Comparison of ENCODE assay signal across 22 cellular contexts in genomic region chr6:16533721-16534136, GRCh38.
DNase-seq lines count a peak whose midpoint lies in the region; ATAC-seq and TF ChIP-seq lines count a peak whose summit lies in the region.
"Had no signal": no experiment of that assay in that cellular context is flagged by ENCODE, and none has a peak within 500 bp of the region (broad histone marks: within the 10 kb centered on the region; RNA-seq: fewer than 3 reads in every experiment).

No MANE protein-coding gene starts in this region.

- POLR2A ChIA-PET in activated CD8-positive, alpha-beta T cell treated with anti-CD3 and anti-CD28 coated beads for 36 hours (lab: Charles Lee), result interaction anchor here (0.6 to 1.3 kb wide), 7 partner anchors 22 to 803 kb away, joined by 3 read pairs; no protein-coding TSS in a partner anchor
- POLR2A ChIA-PET in activated CD8-positive, alpha-beta T cell treated with anti-CD3 and anti-CD28 coated beads, Interleukin-2, amount 10 ng/mL, durations not matched to agents 7 days and 5 days (lab: Charles Lee), result interaction anchor here (0.6 kb wide), 1 partner anchor 38 kb away, joined by 3 read pairs; no protein-coding TSS in a partner anchor
- POLR2A ChIA-PET in PC-9 (lab: Charles Lee; ENCODE audit: unreplicated experiment), result no interaction called here

- H3K9me3 ChIP-seq in PC-9 (ENCODE audit: insufficient read depth, low read depth), result no peaks in the 10 kb centered on the region
- H3K9me3 ChIP-seq in psoas muscle, result no peaks in the 10 kb centered on the region
- H3K9me3 ChIP-seq in SJCRH30 (replicated peaks), result no peaks in the 10 kb centered on the region
- H3K9me3 ChIP-seq: body of pancreas had no signal

- no peaks in the 10 kb centered on the region for H3K27me3 Mint-ChIP-seq in activated CD8-positive, alpha-beta T cell treated with anti-CD3 and anti-CD28 coated beads for 36 hours
- H3K27me3 Mint-ChIP-seq in activated CD8-positive, alpha-beta T cell treated with anti-CD3 and anti-CD28 coated beads, Interleukin-2, amount 10 ng/mL, durations not matched to agents 7 days and 5 days (ENCODE audit: low read depth), result no peaks in the 10 kb centered on the region
- H3K27me3 Mint-ChIP-seq: effector memory CD8-positive, alpha-beta T cell; T-cell had no signal

- H3F3A ChIP-seq in PC-9 (ENCODE audit: insufficient read depth, low read depth), result no peaks in the 10 kb centered on the region; the same call in 1 of the 2 replicates

- peaks cover 14% of the 10 kb centered on the region for H3K36me3 Mint-ChIP-seq in activated CD8-positive, alpha-beta T cell treated with anti-CD3 and anti-CD28 coated beads for 36 hours (ENCODE audit: low read depth)
- peaks cover 6% of the 10 kb centered on the region for H3K36me3 Mint-ChIP-seq in activated CD8-positive, alpha-beta T cell treated with anti-CD3 and anti-CD28 coated beads, Interleukin-2, amount 10 ng/mL, durations not matched to agents 7 days and 5 days (ENCODE audit: low read depth)

- BruUV-seq in PC-9 (replicated peaks; lab: Mats Ljungman, UMichigan), result no TSS peak

- H2AFZ ChIP-seq in PC-9, result no peak overlapping the region
- H2AFZ ChIP-seq: parathyroid adenoma had no signal

- no peaks in the 10 kb centered on the region for H3K27me3 ChIP-seq in PC-9 (ENCODE audit: insufficient read depth, low read depth)
- no peaks in the 10 kb centered on the region for H3K27me3 ChIP-seq in psoas muscle (ENCODE audit: insufficient read depth in 3 of 3, low read length in 2 of 3)
- no peaks in the 10 kb centered on the region for H3K27me3 ChIP-seq in SJCRH30
- H3K27me3 ChIP-seq: body of pancreas had no signal

- intact Hi-C loops in activated CD8-positive, alpha-beta T cell treated with anti-CD3 and anti-CD28 coated beads for 36 hours (cut with micrococcal nuclease), result no loop called here
- intact Hi-C loops in PC-9 (cut with micrococcal nuclease; ENCODE audit: unreplicated experiment) (no loop called here), psoas muscle (cut with DNase I) (no loop called here)

- H3K4me2 ChIP-seq in PC-9, result no peak overlapping the region

- ATAC-seq in activated CD8-positive, alpha-beta T cell treated with anti-CD3 and anti-CD28 coated beads for 36 hours, result peak; percentile 85
- ATAC-seq in activated CD8-positive, alpha-beta T cell treated with anti-CD3 and anti-CD28 coated beads, Interleukin-2, amount 10 ng/mL, durations not matched to agents 7 days and 5 days, result no peak
- ATAC-seq in psoas muscle, result peak; percentile 54 to 65 (median 59)
- ATAC-seq in HG02642 (IDR thresholded peaks at IDR 0.05; ENCODE audit: poor library complexity, unreplicated experiment), result no peak
- ATAC-seq: body of pancreas; effector memory CD8-positive, alpha-beta T cell; left cardiac atrium; Right ventricle myocardium inferior; T-cell had no signal

- no peak for DNase-seq in activated CD8-positive, alpha-beta T cell treated with anti-CD3 and anti-CD28 coated beads for 36 hours
- no peak for DNase-seq in activated CD8-positive, alpha-beta T cell treated with anti-CD3 and anti-CD28 coated beads, Interleukin-2, amount 10 ng/mL, durations not matched to agents 7 days and 5 days
- peak; percentile 16 for DNase-seq in EL
- DNase-seq in PC-9, result no peak
- DNase-seq in psoas muscle, result no peak
- DNase-seq in DMS 273 treated with DMSO at 0.1 percent for 48 hours (lab: John Stamatoyannopoulos, UW), result no peak
- DNase-seq in SJCRH30, result no peak
- DNase-seq: ACHN; body of pancreas; C1 segment of cervical spinal cord; effector memory CD8-positive, alpha-beta T cell; KG1; left cardiac atrium; MV-4-11; NCI-H2029 treated with DMSO at 0.1 percent for 48 hours; NCI-H510A; stimulated activated CD4-positive, alpha-beta T cell treated with anti-CD3 and anti-CD28 coated beads, Interleukin-2, amount 100 ng/mL, for 24 hours; T-cell had no signal

- CTCF ChIA-PET in activated CD8-positive, alpha-beta T cell treated with anti-CD3 and anti-CD28 coated beads for 36 hours (lab: Charles Lee), result interaction anchor here (1.1 to 1.2 kb wide), 4 partner anchors 21 to 237 kb away, joined by 3 to 4 read pairs (median 4); no protein-coding TSS in a partner anchor
- CTCF ChIA-PET in activated CD8-positive, alpha-beta T cell treated with anti-CD3 and anti-CD28 coated beads, Interleukin-2, amount 10 ng/mL, durations not matched to agents 7 days and 5 days (lab: Charles Lee), result no interaction called here
- CTCF ChIA-PET in PC-9 (lab: Charles Lee), result no interaction called here

- TF ChIP-seq CTCF in activated CD8-positive, alpha-beta T cell treated with anti-CD3 and anti-CD28 coated beads for 36 hours (IDR thresholded peaks at IDR 0.05), result no peak
- TF ChIP-seq CTCF in PC-9 (conservative IDR thresholded peaks at IDR 0.05), result no peak
- no peak for TF ChIP-seq CTCF in psoas muscle (IDR thresholded peaks at IDR 0.05)

- H3K4me1 ChIP-seq in PC-9 (replicated peaks; ENCODE audit: insufficient read depth), result no peaks in the 10 kb centered on the region
- peaks cover 19% of the 10 kb centered on the region for H3K4me1 ChIP-seq in psoas muscle
- peaks cover 5% of the 10 kb centered on the region; the same call in 1 of the 2 replicates for H3K4me1 ChIP-seq in SJCRH30
- H3K4me1 ChIP-seq: body of pancreas, parathyroid adenoma had no signal

- H3K27ac Mint-ChIP-seq in activated CD8-positive, alpha-beta T cell treated with anti-CD3 and anti-CD28 coated beads for 36 hours, result no peak overlapping the region
- H3K27ac Mint-ChIP-seq in activated CD8-positive, alpha-beta T cell treated with anti-CD3 and anti-CD28 coated beads, Interleukin-2, amount 10 ng/mL, durations not matched to agents 7 days and 5 days, result no peak overlapping the region
- H3K27ac Mint-ChIP-seq: T-cell had no signal

- H4K20me1 ChIP-seq in PC-9 (ENCODE audit: insufficient read depth), result no peaks in the 10 kb centered on the region

- H3K4me3 ChIP-seq in PC-9, result no peak overlapping the region
- H3K4me3 ChIP-seq in psoas muscle, result no peak overlapping the region
- no peak overlapping the region for H3K4me3 ChIP-seq in SJCRH30
- H3K4me3 ChIP-seq: body of pancreas had no signal

- 48 to 74% (median 54%) methylated on average over 6 of the region's 6 CpGs for WGBS in psoas muscle, 3 donors

- H3K79me2 ChIP-seq in PC-9 (ENCODE audit: low read depth), result no peaks in the 10 kb centered on the region
- H3K79me2 ChIP-seq: parathyroid adenoma had no signal

- no peaks in the 10 kb centered on the region for H3K9me3 Mint-ChIP-seq in activated CD8-positive, alpha-beta T cell treated with anti-CD3 and anti-CD28 coated beads for 36 hours
- H3K9me3 Mint-ChIP-seq in activated CD8-positive, alpha-beta T cell treated with anti-CD3 and anti-CD28 coated beads, Interleukin-2, amount 10 ng/mL, durations not matched to agents 7 days and 5 days (ENCODE audit: insufficient read depth), result no peaks in the 10 kb centered on the region
- H3K9me3 Mint-ChIP-seq: effector memory CD8-positive, alpha-beta T cell; nephron; T-cell had no signal

- no peak overlapping the region for H3K4me3 Mint-ChIP-seq in activated CD8-positive, alpha-beta T cell treated with anti-CD3 and anti-CD28 coated beads for 36 hours
- H3K4me3 Mint-ChIP-seq in activated CD8-positive, alpha-beta T cell treated with anti-CD3 and anti-CD28 coated beads, Interleukin-2, amount 10 ng/mL, durations not matched to agents 7 days and 5 days, result no peak overlapping the region
- H3K4me3 Mint-ChIP-seq: effector memory CD8-positive, alpha-beta T cell; nephron; T-cell had no signal

- H3K9me2 ChIP-seq in PC-9 (ENCODE audit: insufficient read depth), result no peaks in the 10 kb centered on the region

- H3K4me1 Mint-ChIP-seq in activated CD8-positive, alpha-beta T cell treated with anti-CD3 and anti-CD28 coated beads for 36 hours (ENCODE audit: low read depth), result peaks cover 25% of the 10 kb centered on the region
- no peaks in the 10 kb centered on the region for H3K4me1 Mint-ChIP-seq in activated CD8-positive, alpha-beta T cell treated with anti-CD3 and anti-CD28 coated beads, Interleukin-2, amount 10 ng/mL, durations not matched to agents 7 days and 5 days (ENCODE audit: low read depth)

- H3K27ac ChIP-seq in PC-9 (peak overlapping the region; percentile 38), psoas muscle (no peak overlapping the region), SJCRH30 (no peak overlapping the region)
- H3K27ac ChIP-seq: body of pancreas, parathyroid adenoma had no signal

- H3K36me3 ChIP-seq in PC-9 (ENCODE audit: low read depth) (no peaks in the 10 kb centered on the region), psoas muscle (ENCODE audit: insufficient read depth in 1 of 2, low read depth in 1 of 2) (no peaks in the 10 kb centered on the region), SJCRH30 (no peaks in the 10 kb centered on the region)

Comparison
In these comparisons a context has a peak if more than half of its experiments do, and no peak if none do; other contexts are left out.
1. ATAC-seq: peak in activated CD8-positive, alpha-beta T cell treated with anti-CD3 and anti-CD28 coated beads for 36 hours (single experiment) and psoas muscle (4 of 4); none in activated CD8-positive, alpha-beta T cell treated with anti-CD3 and anti-CD28 coated beads, Interleukin-2, amount 10 ng/mL, durations not matched to agents 7 days and 5 days (single experiment) and HG02642 (single experiment).